In the genomic region with DNA sequence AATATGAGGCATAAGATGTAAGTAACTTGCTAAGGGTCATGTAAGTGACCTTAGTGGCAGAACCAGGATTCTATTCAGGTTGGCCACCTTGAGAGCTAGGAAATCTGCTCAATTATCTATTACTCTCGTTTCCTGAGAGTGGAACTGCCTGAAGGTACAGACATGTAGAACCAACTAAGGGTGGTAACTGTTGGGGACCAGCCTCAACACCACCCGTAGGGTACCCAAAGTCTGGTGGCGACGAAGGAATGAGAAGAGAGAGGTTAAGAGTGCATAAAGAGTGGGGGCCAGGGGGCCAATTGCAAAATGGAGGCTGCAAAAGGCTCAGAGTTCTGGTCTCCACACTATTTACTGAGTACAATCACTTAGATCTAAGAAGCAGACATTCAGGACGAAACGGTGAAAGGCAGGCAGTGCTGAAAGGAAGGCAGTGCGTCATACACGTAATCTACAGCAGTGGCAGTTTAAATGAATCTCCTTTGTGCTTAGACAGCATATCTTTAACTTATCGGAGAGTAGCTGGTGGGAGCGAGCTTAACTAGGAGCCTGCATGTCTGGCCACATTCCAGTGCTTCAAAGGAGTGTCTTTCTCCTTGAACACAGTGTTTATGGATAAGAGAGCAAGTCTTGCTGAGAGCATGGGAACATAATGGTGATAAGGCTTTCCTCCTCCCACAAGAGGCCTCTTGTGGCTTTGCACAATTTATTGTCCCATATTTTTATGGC, we compare ENCODE assay signal across 14 cellular contexts. TPM values are rescaled to one million over a fixed set of nuclear protein-coding genes. Genes with fewer than 3 reads are reported as not detected.
DNase-seq lines count a peak whose midpoint lies in the region; TF ChIP-seq lines count a peak whose summit lies in the region.
"Had no signal": no experiment of that assay in that cellular context is flagged by ENCODE, and none has a peak within 500 bp of the region (broad histone marks: within the 10 kb centered on the region; RNA-seq: fewer than 3 reads in every experiment).

No MANE protein-coding gene starts in this region.

- POLR2A ChIA-PET in CD8-positive, alpha-beta memory T cell (lab: Charles Lee) = no interaction called here

- H3K27me3 Mint-ChIP-seq in CD8-positive, alpha-beta memory T cell = no peaks in the 10 kb centered on the region
- H3K27me3 Mint-ChIP-seq in nephron (ENCODE audit: low read depth) = no peaks in the 10 kb centered on the region
- H3K27me3 Mint-ChIP-seq: activated T-helper 17 cell treated with anti-CD3 and anti-CD28 coated beads, Interleukin-2, amount 50 U/mL, for 72 hours had no signal

- H3K9me3 Mint-ChIP-seq in CD8-positive, alpha-beta memory T cell = no peaks in the 10 kb centered on the region
- no peaks in the 10 kb centered on the region for H3K9me3 Mint-ChIP-seq in nephron
- H3K9me3 Mint-ChIP-seq: activated T-helper 17 cell treated with anti-CD3 and anti-CD28 coated beads, Interleukin-2, amount 50 U/mL, for 72 hours had no signal

- no peak overlapping the region for H3K4me3 ChIP-seq in CD8-positive, alpha-beta memory T cell (ENCODE audit: low read length)
- no peak overlapping the region for H3K4me3 ChIP-seq in fibroblast of the aortic adventitia (ENCODE audit: low read depth, low read length)
- H3K4me3 ChIP-seq: colonic mucosa, vagina had no signal

- H3K36me3 ChIP-seq in CD8-positive, alpha-beta memory T cell (ENCODE audit: insufficient read depth, low read length) = peaks cover 73% of the 10 kb centered on the region

- CTCF ChIA-PET in CD8-positive, alpha-beta memory T cell (lab: Charles Lee) = interaction anchor here (0.6 to 1.2 kb wide), 4 partner anchors 11 to 273 kb away, joined by 3 to 4 read pairs (median 4); no protein-coding TSS in a partner anchor

- peak overlapping the region; percentile 79 for H3K27ac ChIP-seq in CD8-positive, alpha-beta memory T cell (ENCODE audit: low read depth, low read length)
- H3K27ac ChIP-seq: colonic mucosa, HL-60, vagina, VCaP had no signal

- H3K9me3 ChIP-seq in CD8-positive, alpha-beta memory T cell (ENCODE audit: low read length) = no peaks in the 10 kb centered on the region
- H3K9me3 ChIP-seq: colonic mucosa, vagina had no signal

- TF ChIP-seq CTCF in fibroblast of the aortic adventitia (IDR thresholded peaks at IDR 0.05; ENCODE audit: insufficient read depth, low read length) = no peak
- TF ChIP-seq CTCF in nephron (IDR thresholded peaks at IDR 0.05; ENCODE audit: unreplicated experiment in 3 of 3) = no peak

- H3K4me1 ChIP-seq in CD8-positive, alpha-beta memory T cell (ENCODE audit: insufficient read depth, low read length) = peaks cover 1% of the 10 kb centered on the region
- H3K4me1 ChIP-seq: colonic mucosa had no signal

- no peak overlapping the region for H3K4me3 Mint-ChIP-seq in CD8-positive, alpha-beta memory T cell
- H3K4me3 Mint-ChIP-seq in nephron = peak overlapping the region; percentile 2 to 50 (median 46)
- H3K4me3 Mint-ChIP-seq: activated T-helper 17 cell treated with anti-CD3 and anti-CD28 coated beads, Interleukin-2, amount 50 U/mL, for 72 hours had no signal

- peak overlapping the region in 1 of 8 donors; percentile 24 for H3K27ac Mint-ChIP-seq in CD8-positive, alpha-beta memory T cell
- peak overlapping the region; percentile 90 to 99 (median 97) for H3K27ac Mint-ChIP-seq in nephron
- H3K27ac Mint-ChIP-seq: activated T-helper 17 cell treated with anti-CD3 and anti-CD28 coated beads, Interleukin-2, amount 50 U/mL, for 72 hours had no signal

- no peaks in the 10 kb centered on the region for H3K27me3 ChIP-seq in CD8-positive, alpha-beta memory T cell (ENCODE audit: insufficient read depth, low read length, poor library complexity, severe bottlenecking)
- H3K27me3 ChIP-seq: colonic mucosa, vagina had no signal

- peaks cover under 1 to 88% (median 21%) of the 10 kb centered on the region in 3 donors for H3K36me3 Mint-ChIP-seq in CD8-positive, alpha-beta memory T cell
- H3K36me3 Mint-ChIP-seq in nephron (ENCODE audit: low read depth) = peaks cover 84% of the 10 kb centered on the region

- no peak for DNase-seq in CD8-positive, alpha-beta memory T cell
- DNase-seq in RPMI7951 (ENCODE audit: low read depth) = peak; percentile 15
- DNase-seq in fibroblast of the aortic adventitia (ENCODE audit: low read depth) = peak; percentile 48
- no peak for DNase-seq in Kasumi-1 (lab: John Stamatoyannopoulos, UW)
- no peak for DNase-seq in CD1c-positive myeloid dendritic cell (ENCODE audit: extremely low spot score)
- no peak for DNase-seq in effector CD8-positive, alpha-beta T cell (lab: John Stamatoyannopoulos, UW)
- DNase-seq in NCI-H82 (lab: John Stamatoyannopoulos, UW) = no peak
- DNase-seq: colonic mucosa, NCI-H1436 had no signal

- H3K4me1 Mint-ChIP-seq in CD8-positive, alpha-beta memory T cell = peaks cover 14 to 19% (median 16%) of the 10 kb centered on the region in 3 donors
- H3K4me1 Mint-ChIP-seq in nephron = peaks cover 15% of the 10 kb centered on the region
- H3K4me1 Mint-ChIP-seq: activated T-helper 17 cell treated with anti-CD3 and anti-CD28 coated beads, Interleukin-2, amount 50 U/mL, for 72 hours had no signal

RNA-seq across cellular contexts. Expression of gene SRSF4, which starts 25.0 kb away (rescaled TPM):
- 100 to 1,000 TPM; 112 to 119 TPM for total RNA-seq in CD8-positive, alpha-beta memory T cell
- polyA plus RNA-seq in CD8-positive, alpha-beta memory T cell = 115 TPM
- total RNA-seq in RPMI7951 (2014; rRNA removed; shearing (Covaris generic)) = 43.5 and 48.1 TPM in 2 replicates
- 35.2 and 44.4 TPM in 2 replicates for total RNA-seq in fibroblast of the aortic adventitia (ENCODE audit: low replicate concordance)

RNA-seq across cellular contexts. Expression of gene TMEM200B, which starts 33.0 kb away (rescaled TPM):
- under 1 TPM; 0.31 to 0.38 TPM for total RNA-seq in CD8-positive, alpha-beta memory T cell
- polyA plus RNA-seq in CD8-positive, alpha-beta memory T cell = 0.12 TPM
- total RNA-seq in RPMI7951 (2014; rRNA removed; shearing (Covaris generic)) = 4.3 and 5.2 TPM in 2 replicates
- total RNA-seq in fibroblast of the aortic adventitia (ENCODE audit: low replicate concordance) = 9.5 and 24.9 TPM in 2 replicates

Comparison
In these comparisons a context has a peak if more than half of its experiments do, and no peak if none do; other contexts are left out.
1. DNase-seq: peak in RPMI7951 (single experiment) and fibroblast of the aortic adventitia (single experiment); none in CD8-positive, alpha-beta memory T cell (0 of 5), Kasumi-1 (0 of 2), CD1c-positive myeloid dendritic cell (single experiment), effector CD8-positive, alpha-beta T cell (single experiment) and NCI-H82 (single experiment).
2. H3K4me3 Mint-ChIP-seq: peak in nephron (3 of 3); none in CD8-positive, alpha-beta memory T cell (0 of 7).